17 cellular contexts compared by ENCODE assay signal in genomic region chr2:198545411-198545810, GRCh38.
DNase-seq lines count a peak whose midpoint lies in the region; ATAC-seq and TF ChIP-seq lines count a peak whose summit lies in the region.
"Had no signal": no experiment of that assay in that cellular context is flagged by ENCODE, and none has a peak within 500 bp of the region (broad histone marks: within the 10 kb centered on the region; RNA-seq: fewer than 3 reads in every experiment).

No MANE protein-coding gene starts in this region.

- no peak overlapping the region for H4K5ac ChIP-seq in mesendoderm (ENCODE audit: low read length)

- H3K4me1 ChIP-seq in GM23248 (ENCODE audit: insufficient read depth) (no peaks in the 10 kb centered on the region), mesendoderm (ENCODE audit: control insufficient read depth, low read depth, low read length) (no peaks in the 10 kb centered on the region), SJCRH30 (no peaks in the 10 kb centered on the region), adrenal gland (replicated peaks in 1 of 2) (no peaks in the 10 kb centered on the region)
- H3K4me1 ChIP-seq: Caco-2 had no signal

- no peak overlapping the region for H2AFZ ChIP-seq in GM23248
- H2AFZ ChIP-seq: PC-9 had no signal

- no peaks in the 10 kb centered on the region for H3K27me3 ChIP-seq in GM23248 (replicated peaks; ENCODE audit: insufficient read depth)
- H3K27me3 ChIP-seq in mesendoderm (ENCODE audit: insufficient read depth, low read length, poor library complexity): no peaks in the 10 kb centered on the region
- H3K27me3 ChIP-seq in SJCRH30: no peaks in the 10 kb centered on the region
- H3K27me3 ChIP-seq in adrenal gland: no peaks in the 10 kb centered on the region

- H4K8ac ChIP-seq in mesendoderm (ENCODE audit: low read depth, low read length): no peak overlapping the region

- H3K27ac ChIP-seq in GM23248: no peak overlapping the region
- no peak overlapping the region for H3K27ac ChIP-seq in epithelial cell of prostate
- no peak overlapping the region for H3K27ac ChIP-seq in mesendoderm (ENCODE audit: low read depth, low read length)
- no peak overlapping the region for H3K27ac ChIP-seq in SJCRH30
- no peak overlapping the region for H3K27ac ChIP-seq in adrenal gland
- H3K27ac ChIP-seq: PC-9 had no signal

- no peak overlapping the region for H3K56ac ChIP-seq in mesendoderm (ENCODE audit: low read length)

- no peaks in the 10 kb centered on the region for H3K79me1 ChIP-seq in mesendoderm (ENCODE audit: low read length)

- no peak overlapping the region for H2AK5ac ChIP-seq in mesendoderm (ENCODE audit: low read length)

- peak; percentile 18 for DNase-seq in GM23248
- DNase-seq in HPDE6-E6E7 (ENCODE audit: extremely low spot score): peak; percentile 75
- peak; percentile 24 for DNase-seq in epithelial cell of prostate (ENCODE audit: low read depth, low spot score)
- peak; percentile 53 for DNase-seq in mesendoderm
- DNase-seq in SJCRH30: no peak
- DNase-seq in adrenal gland: no peak
- no peak for DNase-seq in midbrain (lab: John Stamatoyannopoulos, UW)
- DNase-seq: AML-193, Caco-2, DMS79, GF-D8, NCI-H2227 treated with DMSO at 0.1 percent for 48 hours, NCI-H524 treated with DMSO at 0.1 percent for 48 hours, SK-N-SH had no signal

- H2BK120ac ChIP-seq in mesendoderm (ENCODE audit: low read depth, low read length): no peak overlapping the region

- intact Hi-C loops in adrenal gland (cut with DNase I): no loop called here

- no peak overlapping the region for H3K4me2 ChIP-seq in GM23248 (ENCODE audit: unreplicated experiment)
- H3K4me2 ChIP-seq in mesendoderm (ENCODE audit: low read length): no peak overlapping the region
- H3K4me2 ChIP-seq: PC-9, SK-N-SH had no signal

- ATAC-seq in HG02763 (IDR thresholded peaks at IDR 0.05; ENCODE audit: unreplicated experiment): no peak
- ATAC-seq: Right ventricle myocardium inferior had no signal

- no peak overlapping the region for H3K4me3 ChIP-seq in GM23248
- H3K4me3 ChIP-seq in mesendoderm (ENCODE audit: low read length): no peak overlapping the region
- H3K4me3 ChIP-seq in SJCRH30: no peak overlapping the region
- H3K4me3 ChIP-seq in adrenal gland: no peak overlapping the region
- H3K4me3 ChIP-seq: PC-9 had no signal

- H4K20me1 ChIP-seq in GM23248 (ENCODE audit: insufficient read depth): no peaks in the 10 kb centered on the region

- no peak for TF ChIP-seq POLR2A in adrenal gland (IDR thresholded peaks at IDR 0.05)

- H3K18ac ChIP-seq in mesendoderm (ENCODE audit: low read length): no peak overlapping the region

- H3K9me3 ChIP-seq in GM23248 (ENCODE audit: low read depth) (no peaks in the 10 kb centered on the region), SJCRH30 (replicated peaks) (no peaks in the 10 kb centered on the region), adrenal gland (replicated peaks in 1 of 3) (no peaks in the 10 kb centered on the region)
- H3K9me3 ChIP-seq: Caco-2, SK-N-SH had no signal

- no peak overlapping the region for H3K4ac ChIP-seq in mesendoderm (ENCODE audit: low read depth, low read length)

- H2BK15ac ChIP-seq in mesendoderm (replicated peaks; ENCODE audit: low read depth): no peak overlapping the region

- in situ Hi-C loops in GM23248 (cut with MboI): no loop called here

- no peak overlapping the region for H2BK5ac ChIP-seq in mesendoderm (ENCODE audit: low read length)

- H3K23ac ChIP-seq in mesendoderm (ENCODE audit: low read length): no peak overlapping the region

- TF ChIP-seq CTCF in adrenal gland (IDR thresholded peaks at IDR 0.05): no peak

- H3K9me2 ChIP-seq in GM23248 (ENCODE audit: insufficient read depth): no peaks in the 10 kb centered on the region
- H3K9me2 ChIP-seq: SK-N-SH had no signal

- H3K79me2 ChIP-seq in GM23248 (ENCODE audit: insufficient read depth) (no peaks in the 10 kb centered on the region), mesendoderm (ENCODE audit: control insufficient read depth, insufficient read depth, low read length) (no peaks in the 10 kb centered on the region)

- 53 to 59% methylated on average over 3 of the region's 3 CpGs for WGBS in GM23248 (ENCODE audit: low coverage in 1 of 2, low lambda C conversion rate in 2 of 2, missing lambda C conversion rate in 2 of 2), 2 experiments
- WGBS in mesendoderm (ENCODE audit: extremely low coverage, insufficient coverage, low lambda C conversion rate): no CpG with 5 or more reads among the region's 3 CpGs
- WGBS in adrenal gland, 4 donors: 55 to 61% (median 56%) methylated on average over 3 of the region's 3 CpGs

- no peaks in the 10 kb centered on the region for H3K36me3 ChIP-seq in GM23248 (ENCODE audit: low read depth)
- no peaks in the 10 kb centered on the region for H3K36me3 ChIP-seq in mesendoderm (ENCODE audit: control insufficient read depth, insufficient read depth, low read length)
- H3K36me3 ChIP-seq in SJCRH30: no peaks in the 10 kb centered on the region
- H3K36me3 ChIP-seq in adrenal gland (replicated peaks in 1 of 2): no peaks in the 10 kb centered on the region

- H3K9ac ChIP-seq in GM23248: no peak overlapping the region
- H3K9ac ChIP-seq in mesendoderm (ENCODE audit: low read length): no peak overlapping the region
- H3K9ac ChIP-seq: SK-N-SH had no signal

- no peaks in the 10 kb centered on the region for H3F3A ChIP-seq in GM23248 (ENCODE audit: insufficient read depth)

Comparison
In these comparisons a context has a peak if more than half of its experiments do, and no peak if none do; other contexts are left out.
1. DNase-seq: peak in GM23248 (single experiment), HPDE6-E6E7 (single experiment), epithelial cell of prostate (single experiment) and mesendoderm (single experiment); none in SJCRH30 (0 of 2), adrenal gland (0 of 7) and midbrain (single experiment).